Comparison of ENCODE assay signal across 21 cellular contexts in the genomic region with DNA sequence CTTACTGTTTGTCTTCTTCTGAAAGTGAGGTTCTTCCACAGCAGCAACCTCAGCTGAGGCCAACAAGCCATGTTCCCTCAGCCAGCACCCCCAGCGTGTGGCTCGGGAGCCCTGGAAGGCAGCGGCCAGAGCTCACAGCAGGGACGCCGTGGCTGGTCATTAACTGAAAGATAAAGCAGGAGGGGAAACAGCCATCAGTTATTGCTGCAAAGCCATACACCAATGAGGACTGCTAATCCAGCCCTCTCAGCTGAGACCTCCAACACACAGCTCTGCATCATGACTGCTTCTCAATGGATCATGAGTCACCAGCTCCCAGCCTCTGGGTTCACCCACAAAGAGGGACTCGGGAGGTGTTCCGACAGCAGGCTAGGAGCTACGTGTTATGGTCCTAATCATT. TPM values are rescaled to one million over a fixed set of nuclear protein-coding genes. Genes with fewer than 3 reads are reported as not detected.
A peak's percentile ranks its signal among the peaks of the same experiment; 100 is the strongest.
DNase-seq lines count a peak whose midpoint lies in the region; FAIRE-seq and TF ChIP-seq lines count a peak whose summit lies in the region.
"Had no signal": no experiment of that assay in that cellular context is flagged by ENCODE, and none has a peak within 500 bp of the region (broad histone marks: within the 10 kb centered on the region; RNA-seq: fewer than 3 reads in every experiment).

No MANE protein-coding gene starts in this region.

- no peaks in the 10 kb centered on the region for H3K27me3 Mint-ChIP-seq in astrocyte (ENCODE audit: low read depth, unreplicated experiment)

- no peak overlapping the region for H2AFZ ChIP-seq in astrocyte (ENCODE audit: low read depth, low read length)

- H3K36me3 Mint-ChIP-seq in astrocyte (ENCODE audit: low read depth, unreplicated experiment) = peaks cover 18% of the 10 kb centered on the region

- H3K4me1 Mint-ChIP-seq in astrocyte (ENCODE audit: low read depth, unreplicated experiment) = peaks cover 66% of the 10 kb centered on the region

- no peak for TF ChIP-seq POLR2A in sigmoid colon (IDR thresholded peaks at IDR 0.05)
- TF ChIP-seq POLR2A in thyroid gland (IDR thresholded peaks at IDR 0.05) = no peak
- no peak for TF ChIP-seq POLR2A in prostate gland (IDR thresholded peaks at IDR 0.05)

- H3K79me2 ChIP-seq in astrocyte (ENCODE audit: insufficient read depth, low read length) = peaks cover 49% of the 10 kb centered on the region

- CTCF ChIA-PET in HEK293T (lab: Yijun Ruan, JAX) (interaction anchor here (1.3 kb wide), 1 partner anchor 41 kb away, joined by 5 read pairs; no protein-coding TSS in a partner anchor), A673 (lab: Charles Lee) (no interaction called here)

- TF ChIP-seq CTCF in astrocyte (IDR thresholded peaks at IDR 0.05; ENCODE audit: insufficient read depth, low read depth, low read length) = no peak
- no peak for TF ChIP-seq CTCF in sigmoid colon (IDR thresholded peaks at IDR 0.05)
- no peak for TF ChIP-seq CTCF in thyroid gland (IDR thresholded peaks at IDR 0.05)
- TF ChIP-seq CTCF in prostate gland (IDR thresholded peaks at IDR 0.05) = no peak
- TF ChIP-seq CTCF in A673 (conservative IDR thresholded peaks at IDR 0.05; ENCODE audit: low read depth, low read length) = no peak

- H3K4me1 ChIP-seq in astrocyte (ENCODE audit: insufficient read depth, low read length) (peaks cover 35% of the 10 kb centered on the region), sigmoid colon (peaks cover 0 to 89% (median 82%) of the 10 kb centered on the region in 4 donors), thyroid gland (peaks cover 39 to 58% of the 10 kb centered on the region in 2 donors), prostate gland (replicated peaks) (no peaks in the 10 kb centered on the region), A673 (ENCODE audit: insufficient read depth, low read length, poor library complexity, severe bottlenecking) (no peaks in the 10 kb centered on the region)

- H3K9me3 Mint-ChIP-seq in astrocyte (ENCODE audit: unreplicated experiment) = no peaks in the 10 kb centered on the region
- H3K9me3 Mint-ChIP-seq: brain; nephron progenitor cell; T-helper 2 cell treated with Interferon-gamma antibody and Interleukin-4, amounts not matched to agents 5 μg/mL and 100 μg/mL, for 36 hours had no signal

- H3K27me3 ChIP-seq in astrocyte (ENCODE audit: insufficient read depth, low read length) = no peaks in the 10 kb centered on the region
- H3K27me3 ChIP-seq in sigmoid colon = no peaks in the 10 kb centered on the region
- H3K27me3 ChIP-seq in thyroid gland = no peaks in the 10 kb centered on the region
- H3K27me3 ChIP-seq in prostate gland (replicated peaks; ENCODE audit: insufficient read depth) = no peaks in the 10 kb centered on the region
- peaks cover 13% of the 10 kb centered on the region for H3K27me3 ChIP-seq in A673 (replicated peaks; ENCODE audit: insufficient read depth, low read depth, low read length, poor library complexity)
- H3K27me3 ChIP-seq: BLaER1, tibial artery had no signal

- H3K36me3 ChIP-seq in astrocyte (ENCODE audit: insufficient read depth, low read length) (no peaks in the 10 kb centered on the region), sigmoid colon (peaks cover 0 to 40% (median 4%) of the 10 kb centered on the region in 4 donors), thyroid gland (no peaks in the 10 kb centered on the region), prostate gland (no peaks in the 10 kb centered on the region), A673 (ENCODE audit: insufficient read depth, low read length, poor library complexity, severe bottlenecking) (no peaks in the 10 kb centered on the region)

- peak overlapping the region; percentile 69 for H3K4me3 Mint-ChIP-seq in astrocyte (ENCODE audit: unreplicated experiment)
- H3K4me3 Mint-ChIP-seq: brain; nephron progenitor cell; T-helper 2 cell treated with Interferon-gamma antibody and Interleukin-4, amounts not matched to agents 5 μg/mL and 100 μg/mL, for 36 hours had no signal

- peak overlapping the region; percentile 26 for H3K27ac Mint-ChIP-seq in astrocyte (ENCODE audit: unreplicated experiment)
- H3K27ac Mint-ChIP-seq: nephron progenitor cell; T-helper 2 cell treated with Interferon-gamma antibody and Interleukin-4, amounts not matched to agents 5 μg/mL and 100 μg/mL, for 36 hours had no signal

- H4K20me1 ChIP-seq in astrocyte (ENCODE audit: insufficient read depth, low read length) = peaks cover 75% of the 10 kb centered on the region

- H3K9me3 ChIP-seq in astrocyte (ENCODE audit: insufficient read depth, low read depth, low read length) (no peaks in the 10 kb centered on the region), sigmoid colon (no peaks in the 10 kb centered on the region), thyroid gland (no peaks in the 10 kb centered on the region), prostate gland (no peaks in the 10 kb centered on the region), A673 (ENCODE audit: low read depth, low read length, poor library complexity, severe bottlenecking) (no peaks in the 10 kb centered on the region)
- H3K9me3 ChIP-seq: BLaER1, lower lobe of right lung, tibial artery had no signal

- POLR2A ChIA-PET in HEK293T (lab: Yijun Ruan, JAX) = no interaction called here
- POLR2A ChIA-PET in A673 (lab: Charles Lee; ENCODE audit: low non-redundant PET) = interaction anchor here (0.7 kb wide), 1 partner anchor 296 kb away, joined by 3 read pairs; no protein-coding TSS in a partner anchor

- DNase-seq in HEK293T (ENCODE audit: extremely low spot score) (peak; percentile 32), astrocyte (ENCODE audit: low read depth) (peak; percentile 89), iPS-NIHi7 (ENCODE audit: extremely low spot score) (peak; percentile 30), sigmoid colon (no peak), thyroid gland (no peak), prostate gland (ENCODE audit: low spot score) (no peak), NCI-H1930 (lab: John Stamatoyannopoulos, UW) (no peak), A673 (ENCODE audit: low spot score) (no peak)
- DNase-seq: activated CD4-positive, alpha-beta T cell treated with anti-CD3 and anti-CD28 coated beads for 48 hours; activated naive CD4-positive, alpha-beta T cell; DMS 273 treated with DMSO at 0.1 percent for 48 hours; GOT3; lower lobe of right lung; nephron progenitor cell; NK-92 treated with Interleukin-12 subunit alpha and Interleukin-12 subunit beta, amount 100 ng/mL, for 24 hours; Right ventricle myocardium superior; stimulated activated CD4-positive, alpha-beta T cell treated with anti-CD3 and anti-CD28 coated beads, Interleukin-4, amount 100 ng/mL, for 1 hour; tibial artery had no signal

- peak; percentile 86 for FAIRE-seq in astrocyte (lab: Jason Lieb, UNC)

- H3K27ac ChIP-seq in astrocyte (ENCODE audit: low read depth, low read length) (peak overlapping the region; percentile 45), sigmoid colon (peak overlapping the region in 3 of 4 donors; percentile 6 to 86 (median 16)), thyroid gland (no peak overlapping the region), prostate gland (no peak overlapping the region), A673 (ENCODE audit: low read depth, low read length, poor library complexity, severe bottlenecking) (no peak overlapping the region)
- H3K27ac ChIP-seq: BLaER1, lower lobe of right lung, tibial artery had no signal

- BruUV-seq in A673 (replicated peaks; lab: Mats Ljungman, UMichigan) = no TSS peak

- intact Hi-C loops in sigmoid colon (cut with DNase I) (no loop called here), thyroid gland (cut with DNase I) (no loop called here), prostate gland (cut with DNase I) (no loop called here), A673 (cut with micrococcal nuclease; ENCODE audit: unreplicated experiment) (no loop called here)

- WGBS in sigmoid colon, 2 donors = 84 to 89% methylated on average over 8 of the region's 8 CpGs
- 90 to 93% methylated on average over 3 to 8 of the region's 8 CpGs for WGBS in thyroid gland, 2 donors
- 96% methylated on average over 8 of the region's 8 CpGs for WGBS in prostate gland

- peak overlapping the region; percentile 47 for H3K9ac ChIP-seq in astrocyte (ENCODE audit: low read length)
- H3K9ac ChIP-seq: BLaER1 had no signal

- peak overlapping the region; percentile 79 for H3K4me2 ChIP-seq in astrocyte (ENCODE audit: low read length)
- H3K4me2 ChIP-seq: BLaER1 had no signal

- H3K4me3 ChIP-seq in astrocyte (ENCODE audit: insufficient read depth, low read depth, low read length) (peak overlapping the region; percentile 21), sigmoid colon (no peak overlapping the region), thyroid gland (replicated peaks in 1 of 3) (no peak overlapping the region), prostate gland (no peak overlapping the region), A673 (ENCODE audit: low read depth, low read length, poor library complexity, severe bottlenecking) (no peak overlapping the region)
- H3K4me3 ChIP-seq: BLaER1, lower lobe of right lung, tibial artery had no signal

- no peak for TF ChIP-seq EP300 in sigmoid colon (IDR thresholded peaks at IDR 0.05)

TF ChIP-seq in HEK293T, 16 proteins besides CTCF, POLR2A, EP300 and RAD21:
- TF ChIP-seq SP1 (IDR thresholded peaks at IDR 0.05) (no peak), PKNOX1 (IDR thresholded peaks at IDR 0.05) (no peak), LEF1 (IDR thresholded peaks at IDR 0.05; ENCODE audit: borderline replicate concordance) (no peak)

RNA-seq across cellular contexts. Expression of gene ABCA1, which starts 24.3 kb away (rescaled TPM):
- total RNA-seq in astrocyte (109 and 125 TPM in 2 replicates), sigmoid colon (100 to 1,000 TPM in 1 of 4 donors, 10 to 100 TPM in 3; 76.7 to 110 (median 91.3) TPM), thyroid gland (10 to 100 TPM; 18.3 to 59.8 (median 35.0) TPM), prostate gland (10 to 100 TPM; 11.0 to 63.7 TPM), A673 (2021) (0.69 and 1.6 TPM in 2 replicates)
- 1 to 10 TPM; 2.4 to 7.4 (median 4.9) TPM for polyA plus RNA-seq in sigmoid colon

Comparison
In these comparisons a context has a peak if more than half of its experiments do, and no peak if none do; other contexts are left out.
1. DNase-seq: peak in HEK293T (single experiment), astrocyte (single experiment) and iPS-NIHi7 (single experiment); none in sigmoid colon (single experiment), thyroid gland (0 of 2), prostate gland (single experiment), NCI-H1930 (0 of 2) and A673 (single experiment).
2. H3K27ac ChIP-seq: peak in astrocyte (single experiment) and sigmoid colon (3 of 4); none in thyroid gland (0 of 3), prostate gland (0 of 2) and A673 (single experiment).